Comparison of ENCODE assay signal across 23 cellular contexts in genomic region chr22:17137861-17138425, GRCh38.
"Had no signal": no experiment of that assay in that cellular context is flagged by ENCODE, and none has a peak within 500 bp of the region (broad histone marks: within the 10 kb centered on the region; RNA-seq: fewer than 3 reads in every experiment).

No MANE protein-coding gene starts in this region.

- H3K9me3 ChIP-seq: left ventricle myocardium inferior, pancreas, psoas muscle, right atrium auricular region, tibial nerve had no signal

- H3K27ac Mint-ChIP-seq: activated CD8-positive, alpha-beta T cell treated with anti-CD3 and anti-CD28 coated beads, Interleukin-2, amount 10 ng/mL, durations not matched to agents 7 days and 5 days; activated naive CD4-positive, alpha-beta T cell treated with anti-CD3 and anti-CD28 coated beads, Interleukin-2, amount 50 U/mL, for 72 hours; activated T-cell treated with anti-CD3 and anti-CD28 coated beads, Interleukin-2, amount 50 U/mL, for 72 hours had no signal

- DNase-seq: activated CD8-positive, alpha-beta T cell treated with anti-CD3 and anti-CD28 coated beads, Interleukin-2, amount 10 ng/mL, durations not matched to agents 7 days and 5 days; activated naive CD4-positive, alpha-beta T cell; activated T-cell treated with anti-CD3 and anti-CD28 coated beads for 4 hours; activated T-cell treated with anti-CD3 and anti-CD28 coated beads, Interleukin-2, amount 50 U/mL, for 72 hours; central memory CD4-positive, alpha-beta T cell; dermis blood vessel endothelial cell; effector CD4-positive, alpha-beta T cell; glutamatergic neuron; left ventricle myocardium inferior; naive B cell; nephron progenitor cell; pancreas; psoas muscle; stimulated activated naive CD4-positive, alpha-beta T cell; T-helper 2 cell had no signal

- FAIRE-seq: colon, frontal cortex, islet of Langerhans, pancreas had no signal

- H3K27me3 Mint-ChIP-seq: brain, naive B cell had no signal

- H3K9me3 Mint-ChIP-seq: activated naive CD4-positive, alpha-beta T cell treated with anti-CD3 and anti-CD28 coated beads, Interleukin-2, amount 50 U/mL, for 72 hours; activated T-cell treated with anti-CD3 and anti-CD28 coated beads, Interleukin-2, amount 50 U/mL, for 72 hours; brain; naive B cell; nephron progenitor cell had no signal

- H3K4me3 ChIP-seq: left ventricle myocardium inferior, pancreas, psoas muscle, right atrium auricular region, tibial nerve had no signal

- H3K4me3 Mint-ChIP-seq: activated CD8-positive, alpha-beta T cell treated with anti-CD3 and anti-CD28 coated beads, Interleukin-2, amount 10 ng/mL, durations not matched to agents 7 days and 5 days; activated T-cell treated with anti-CD3 and anti-CD28 coated beads, Interleukin-2, amount 50 U/mL, for 72 hours; brain; nephron progenitor cell had no signal

- ATAC-seq: activated CD8-positive, alpha-beta T cell treated with anti-CD3 and anti-CD28 coated beads, Interleukin-2, amount 10 ng/mL, durations not matched to agents 7 days and 5 days; activated naive CD4-positive, alpha-beta T cell treated with anti-CD3 and anti-CD28 coated beads, Interleukin-2, amount 50 U/mL, for 72 hours; activated T-cell treated with anti-CD3 and anti-CD28 coated beads, Interleukin-2, amount 50 U/mL, for 72 hours; pancreas; psoas muscle had no signal

- H3K4me1 ChIP-seq: pancreas, tibial nerve had no signal

- H3K4me1 Mint-ChIP-seq: brain, nephron progenitor cell had no signal

- H3K27ac ChIP-seq: epithelial cell of prostate, pancreas, right atrium auricular region, tibial nerve had no signal

- H3K27me3 ChIP-seq: pancreas, right atrium auricular region, tibial nerve had no signal
